ENCODE assay signal across 9 cellular contexts in genomic region chr5:72281764-72282499, GRCh38. TPM values are rescaled to one million over a fixed set of nuclear protein-coding genes. Genes with fewer than 3 reads are reported as not detected.
A peak's percentile ranks its signal among the peaks of the same experiment; 100 is the strongest.
DNase-seq lines count a peak whose midpoint lies in the region; ATAC-seq, FAIRE-seq and TF ChIP-seq lines count a peak whose summit lies in the region.
"Had no signal": no experiment of that assay in that cellular context is flagged by ENCODE, and none has a peak within 500 bp of the region (broad histone marks: within the 10 kb centered on the region; RNA-seq: fewer than 3 reads in every experiment).

No MANE protein-coding gene starts in this region.

- H3K27ac Mint-ChIP-seq in MCF 10A (ENCODE audit: low read depth, unreplicated experiment) (peak overlapping the region; percentile 91), mesothelial cell of epicardium (peak overlapping the region; percentile 88)

- H3K27me3 Mint-ChIP-seq in MCF 10A (ENCODE audit: insufficient read depth, unreplicated experiment) (no peaks in the 10 kb centered on the region), mesothelial cell of epicardium (ENCODE audit: low read depth) (no peaks in the 10 kb centered on the region)

- no peak for ATAC-seq in GM21786 (IDR thresholded peaks at IDR 0.05; ENCODE audit: unreplicated experiment)
- no peak for ATAC-seq in HG03469 (IDR thresholded peaks at IDR 0.05; ENCODE audit: unreplicated experiment)

- no peak overlapping the region for H3K4me3 ChIP-seq in AG09309 (ENCODE audit: control insufficient read depth, low read depth, low read length)

- no peaks in the 10 kb centered on the region for H3K9me3 Mint-ChIP-seq in MCF 10A (ENCODE audit: unreplicated experiment)
- peaks cover 3% of the 10 kb centered on the region for H3K9me3 Mint-ChIP-seq in mesothelial cell of epicardium

- DNase-seq in AG09309 (ENCODE audit: low read depth) (peak; percentile 86), M059J (ENCODE audit: low read depth) (peak; percentile 55), MCF 10A (ENCODE audit: unreplicated experiment) (peak; percentile 58), mesothelial cell of epicardium (ENCODE audit: low spot score in 2 of 2, unreplicated experiment in 2 of 2) (no peak), GM10248 (ENCODE audit: extremely low spot score) (no peak), frontal cortex (ENCODE audit: low spot score in 2 of 2) (no peak)
- DNase-seq: T-helper 1 cell had no signal

- H3K36me3 Mint-ChIP-seq in MCF 10A (ENCODE audit: insufficient read depth, unreplicated experiment) (peaks cover 32% of the 10 kb centered on the region), mesothelial cell of epicardium (peaks cover 16% of the 10 kb centered on the region)

- intact Hi-C loops in MCF 10A (cut with micrococcal nuclease) = no loop called here

- CTCF ChIA-PET in MCF 10A (lab: Yijun Ruan, JAX) (interaction anchor here (0.7 to 1.9 kb wide), 4 partner anchors 11 to 109 kb away, joined by 3 to 6 read pairs (median 4); no protein-coding TSS in a partner anchor), GM10248 (lab: Yijun Ruan, JAX) (interaction anchor here (0.8 to 11.5 kb wide), 6 partner anchors 10 to 65 kb away, joined by 3 to 98 read pairs (median 4); no protein-coding TSS in a partner anchor)

- no peak for TF ChIP-seq CTCF in AG09309 (IDR thresholded peaks at IDR 0.05; ENCODE audit: control insufficient read depth, insufficient read depth, low read depth, low read length, missing control alignments)
- TF ChIP-seq CTCF in MCF 10A (IDR thresholded peaks at IDR 0.05; ENCODE audit: unreplicated experiment) = no peak
- TF ChIP-seq CTCF in mesothelial cell of epicardium (IDR thresholded peaks at IDR 0.05; ENCODE audit: unreplicated experiment) = no peak
- no peak for TF ChIP-seq CTCF in GM10248 (IDR thresholded peaks at IDR 0.05; ENCODE audit: control extremely low read depth, extremely low read depth, low read depth, missing control alignments)

- H3K4me1 Mint-ChIP-seq in MCF 10A (ENCODE audit: insufficient read depth, unreplicated experiment) (peaks cover 33% of the 10 kb centered on the region), mesothelial cell of epicardium (peaks cover 50% of the 10 kb centered on the region)

- TSS peak; percentile 91 for BruUV-seq in MCF 10A (replicated peaks; lab: Mats Ljungman, UMichigan)

- FAIRE-seq in frontal cortex (lab: Jason Lieb, UNC) = no peak

- POLR2A ChIA-PET in MCF 10A (lab: Yijun Ruan, JAX) = interaction anchor here (0.6 to 2.4 kb wide), 5 partner anchors 9 to 206 kb away, joined by 3 to 9 read pairs (median 3); no protein-coding TSS in a partner anchor
- POLR2A ChIA-PET in GM10248 (lab: Yijun Ruan, JAX) = interaction anchor here (0.6 kb wide), 1 partner anchor 37 kb away, joined by 3 read pairs; no protein-coding TSS in a partner anchor

- no peak overlapping the region for H3K4me3 Mint-ChIP-seq in MCF 10A (ENCODE audit: unreplicated experiment)
- H3K4me3 Mint-ChIP-seq in mesothelial cell of epicardium = no peak overlapping the region

RNA-seq across cellular contexts. Expression of gene MRPS27, which starts 38.1 kb away (rescaled TPM):
- 75.0 and 82.0 TPM in 2 replicates for total RNA-seq in M059J (2014; rRNA removed; shearing (Covaris generic))
- total RNA-seq in MCF 10A (2022) = 60.8 and 68.5 TPM in 2 replicates
- 53.4 to 58.1 TPM (median 56.0 TPM) in 3 replicates for total RNA-seq in mesothelial cell of epicardium
- 69.3 TPM for total RNA-seq in frontal cortex

RNA-seq across cellular contexts. Expression of gene PTCD2, which starts 38.2 kb away (rescaled TPM):
- 6.7 and 12.6 TPM in 2 replicates for total RNA-seq in M059J (2014; rRNA removed; shearing (Covaris generic))
- total RNA-seq in MCF 10A (2022) = 20.3 and 20.6 TPM in 2 replicates
- total RNA-seq in mesothelial cell of epicardium = 12.2 to 14.5 TPM (median 13.6 TPM) in 3 replicates
- total RNA-seq in frontal cortex = 4.9 TPM

Comparison
In these comparisons a context has a peak if more than half of its experiments do, and no peak if none do; other contexts are left out.
1. DNase-seq: peak in AG09309 (single experiment), M059J (single experiment) and MCF 10A (single experiment); none in mesothelial cell of epicardium (0 of 2), GM10248 (single experiment) and frontal cortex (0 of 2).